In genomic region chr10:62806246-62806645, GRCh38 we compare ENCODE assay signal across 8 cellular contexts. TPM values are rescaled to one million over a fixed set of nuclear protein-coding genes. Genes with fewer than 3 reads are reported as not detected.
DNase-seq lines count a peak whose midpoint lies in the region; ATAC-seq, FAIRE-seq and TF ChIP-seq lines count a peak whose summit lies in the region.

No MANE protein-coding gene starts in this region.

- in situ Hi-C loops in Panc1 (cut with HindIII; ENCODE audit: low pct_unique_long_range_greater_than_20kb, low sequenced_read_pairs), result no loop called here

- no peak overlapping the region for H2AFZ ChIP-seq in endothelial cell of umbilical vein (ENCODE audit: low read depth, low read length)

- H3K27ac Mint-ChIP-seq in progenitor cell of endocrine pancreas, result peak overlapping the region; percentile 41

- peak overlapping the region; percentile 91 for H3K4me3 Mint-ChIP-seq in progenitor cell of endocrine pancreas (ENCODE audit: low read depth)

- no peaks in the 10 kb centered on the region for H3K27me3 ChIP-seq in Panc1 (ENCODE audit: control insufficient read depth, insufficient read depth, low read length)
- H3K27me3 ChIP-seq in endothelial cell of umbilical vein (ENCODE audit: control insufficient read depth in 2 of 2, insufficient read depth in 2 of 2, low read length in 2 of 2), result no peaks in the 10 kb centered on the region

- no peaks in the 10 kb centered on the region for H3K9me3 Mint-ChIP-seq in progenitor cell of endocrine pancreas (ENCODE audit: low read depth)

- H3K27ac ChIP-seq in Panc1 (ENCODE audit: low read length) (peak overlapping the region; percentile 92), endothelial cell of umbilical vein (ENCODE audit: insufficient read depth, low read depth, low read length) (no peak overlapping the region)

- DNase-seq in GM03348 (ENCODE audit: low spot score) (peak; percentile 33), Panc1 (ENCODE audit: low read depth, low spot score) (no peak), endothelial cell of umbilical vein (ENCODE audit: low read depth, low spot score) (no peak), progenitor cell of endocrine pancreas (ENCODE audit: low spot score, unreplicated experiment) (no peak), anterior cingulate cortex (lab: John Stamatoyannopoulos, UW) (no peak), NCI-H446 treated with DMSO at 0.1 percent for 48 hours (lab: John Stamatoyannopoulos, UW) (no peak)
- DNase-seq in stimulated activated CD8-positive, alpha-beta memory T cell treated with anti-CD3 and anti-CD28 coated beads, Interleukin-4, amount 100 ng/mL, for 48 hours, result no peak

- POLR2A ChIA-PET in Panc1 (lab: Charles Lee) (interaction anchor here (0.6 kb wide), 1 partner anchor 126 kb away, joined by 3 read pairs; no protein-coding TSS in a partner anchor), endothelial cell of umbilical vein (lab: Charles Lee) (no interaction called here)

- H3K79me2 ChIP-seq in endothelial cell of umbilical vein (ENCODE audit: control insufficient read depth, insufficient read depth, low read length), result peaks cover 23% of the 10 kb centered on the region

- peaks cover 2% of the 10 kb centered on the region for H3K36me3 Mint-ChIP-seq in progenitor cell of endocrine pancreas (ENCODE audit: insufficient read depth)

- H3K4me3 ChIP-seq in Panc1 (ENCODE audit: low read depth in 2 of 2, low read length in 2 of 2) (peak overlapping the region; percentile 80 to 81), endothelial cell of umbilical vein (replicated peaks in 1 of 3; ENCODE audit: insufficient read depth in 1 of 3, low read depth in 1 of 3, low read length in 3 of 3) (peak overlapping the region in 1 of 3 experiments; percentile 24)

- ATAC-seq in Panc1 (no peak), GM19324 (IDR thresholded peaks at IDR 0.05; ENCODE audit: low FRiP score, unreplicated experiment) (no peak)

- no peaks in the 10 kb centered on the region for H4K20me1 ChIP-seq in endothelial cell of umbilical vein (replicated peaks; ENCODE audit: control insufficient read depth, extremely low read depth, insufficient read depth, low read length)

- FAIRE-seq in endothelial cell of umbilical vein (lab: Jason Lieb, UNC), result no peak

- H3K9ac ChIP-seq in endothelial cell of umbilical vein (replicated peaks; ENCODE audit: extremely low read depth, insufficient read depth, low read length), result no peak overlapping the region

- peaks cover 5% of the 10 kb centered on the region for H3K27me3 Mint-ChIP-seq in progenitor cell of endocrine pancreas

- no peaks in the 10 kb centered on the region for H3K36me3 ChIP-seq in Panc1 (ENCODE audit: control insufficient read depth, insufficient read depth, low read length)
- no peaks in the 10 kb centered on the region for H3K36me3 ChIP-seq in endothelial cell of umbilical vein (ENCODE audit: control insufficient read depth in 2 of 2, extremely low read depth in 1 of 2, insufficient read depth in 2 of 2, low read length in 2 of 2)

- H3K4me1 ChIP-seq in Panc1 (ENCODE audit: control insufficient read depth, insufficient read depth, low read length) (peaks cover 13% of the 10 kb centered on the region), endothelial cell of umbilical vein (ENCODE audit: control insufficient read depth, extremely low read depth, insufficient read depth, low read length) (peaks cover 18% of the 10 kb centered on the region)

- no peak for TF ChIP-seq CTCF in Panc1 (IDR thresholded peaks at IDR 0.05)
- no peak for TF ChIP-seq CTCF in endothelial cell of umbilical vein (IDR thresholded peaks at IDR 0.05; ENCODE audit: extremely low read depth in 1 of 2, insufficient read depth in 1 of 2, low read depth in 1 of 2, low read length in 2 of 2)
- no peak for TF ChIP-seq CTCF in progenitor cell of endocrine pancreas (IDR thresholded peaks at IDR 0.05; ENCODE audit: unreplicated experiment)

- H3K4me2 ChIP-seq in endothelial cell of umbilical vein (ENCODE audit: insufficient read depth, low read length), result peak overlapping the region; percentile 48

- peaks cover 5% of the 10 kb centered on the region; the same call in 1 of the 2 replicates for H3K9me3 ChIP-seq in Panc1 (ENCODE audit: control insufficient read depth, insufficient read depth, low read depth, low read length)
- H3K9me3 ChIP-seq in endothelial cell of umbilical vein (replicated peaks; ENCODE audit: control insufficient read depth, insufficient read depth, low read length), result no peaks in the 10 kb centered on the region

- dilution Hi-C loops in endothelial cell of umbilical vein (cut with MboI; ENCODE audit: extremely low pct_ligation_motif_present, low sequenced_read_pairs), result no loop called here

- no peak for TF ChIP-seq POLR2A in endothelial cell of umbilical vein (IDR thresholded peaks at IDR 0.05; ENCODE audit: low read depth, low read length)

- peaks cover 26% of the 10 kb centered on the region for H3K4me1 Mint-ChIP-seq in progenitor cell of endocrine pancreas (ENCODE audit: low read depth)

- CTCF ChIA-PET in Panc1 (lab: Charles Lee), result interaction anchor here (0.6 kb wide), 1 partner anchor 168 kb away, joined by 3 read pairs; no protein-coding TSS in a partner anchor
- CTCF ChIA-PET in endothelial cell of umbilical vein (lab: Charles Lee), result interaction anchor here (0.7 to 4.3 kb wide), 5 partner anchors 9 to 277 kb away, joined by 3 to 36 read pairs (median 4); partner anchors contain the start of gene EGR2

- TSS peak; percentile 91 for BruUV-seq in Panc1 (replicated peaks; lab: Mats Ljungman, UMichigan)
- BruUV-seq in endothelial cell of umbilical vein (replicated peaks; lab: Mats Ljungman, UMichigan), result TSS peak; percentile 45

- intact Hi-C loops in Panc1 (cut with micrococcal nuclease; ENCODE audit: unreplicated experiment), result no loop called here
- intact Hi-C loops in endothelial cell of umbilical vein (cut with micrococcal nuclease), result no loop called here

- no peaks in the 10 kb centered on the region for H3K9me1 ChIP-seq in endothelial cell of umbilical vein (replicated peaks; ENCODE audit: control insufficient read depth, extremely low read depth, insufficient read depth, low read length)

TF ChIP-seq in endothelial cell of umbilical vein, 7 proteins besides CTCF, POLR2A, EP300 and RAD21:
- TF ChIP-seq MYC (IDR thresholded peaks at IDR 0.05; ENCODE audit: low read depth, low read length), result no peak
- TF ChIP-seq GATA2 (IDR thresholded peaks at IDR 0.05; ENCODE audit: insufficient read depth, insufficient read length, low read depth, low read length), result peak; percentile 21
- TF ChIP-seq EZH2 (IDR thresholded peaks at IDR 0.05; ENCODE audit: borderline replicate concordance, low read depth, low read length, severe bottlenecking), result no peak

RNA-seq across cellular contexts. Expression of gene ADO, which starts 1.7 kb away (rescaled TPM):
- total RNA-seq in Panc1 (2021; ENCODE audit: unreplicated experiment), result 24.9 TPM
- polyA plus RNA-seq in Panc1 (2012; ENCODE audit: insufficient read length), result 20.8 TPM
- 14.1 and 14.5 TPM in 2 replicates for total RNA-seq in endothelial cell of umbilical vein
- polyA plus RNA-seq in endothelial cell of umbilical vein, result 6.5 and 8.2 TPM in 2 replicates
- polyA plus RNA-seq in endothelial cell of umbilical vein (2011; cell fraction: cytosol; rRNA removed), result 5.2 and 6.1 TPM in 2 replicates
- 2.9 and 3.8 TPM in 2 replicates for polyA plus RNA-seq in endothelial cell of umbilical vein (2011; cell fraction: nucleus; rRNA removed)
- 8.7 and 9.1 TPM in 2 replicates for polyA plus RNA-seq in endothelial cell of umbilical vein (2012)
- polyA minus RNA-seq in endothelial cell of umbilical vein, result 7.2 and 8.1 TPM in 2 replicates
- polyA minus RNA-seq in endothelial cell of umbilical vein (2011; cell fraction: cytosol; rRNA and poly(A)+ RNA removed), result 20.5 TPM
- 5.7 and 6.3 TPM in 2 replicates for polyA minus RNA-seq in endothelial cell of umbilical vein (2011; cell fraction: nucleus; rRNA and poly(A)+ RNA removed)
- total RNA-seq in progenitor cell of endocrine pancreas, result 22.6 and 22.9 TPM in 2 replicates

RNA-seq across cellular contexts. Expression of gene EGR2, which starts 9.9 kb away (rescaled TPM):
- total RNA-seq in Panc1 (2021; ENCODE audit: unreplicated experiment), result 0.82 TPM
- 0.41 TPM for polyA plus RNA-seq in Panc1 (2012; ENCODE audit: insufficient read length)
- 0.46 and 0.67 TPM in 2 replicates for total RNA-seq in endothelial cell of umbilical vein
- 0.47 and 0.54 TPM in 2 replicates for polyA plus RNA-seq in endothelial cell of umbilical vein
- polyA plus RNA-seq in endothelial cell of umbilical vein (2011; cell fraction: cytosol; rRNA removed), result 0.12 and 0.32 TPM in 2 replicates
- 0.33 and 0.48 TPM in 2 replicates for polyA plus RNA-seq in endothelial cell of umbilical vein (2011; cell fraction: nucleus; rRNA removed)
- polyA plus RNA-seq in endothelial cell of umbilical vein (2012), result 0.07 TPM in 1 of 2 replicates, not detected in the other
- polyA minus RNA-seq in endothelial cell of umbilical vein, result 0.42 and 2.2 TPM in 2 replicates
- polyA minus RNA-seq in endothelial cell of umbilical vein (2011; cell fraction: cytosol; rRNA and poly(A)+ RNA removed), result not detected
- 0.24 and 0.58 TPM in 2 replicates for polyA minus RNA-seq in endothelial cell of umbilical vein (2011; cell fraction: nucleus; rRNA and poly(A)+ RNA removed)
- total RNA-seq in progenitor cell of endocrine pancreas, result 0.71 and 1.1 TPM in 2 replicates
